Comparison of ENCODE assay signal across 8 cellular contexts in genomic region chr6:14210663-14211595, GRCh38.
DNase-seq lines count a peak whose midpoint lies in the region; ATAC-seq and TF ChIP-seq lines count a peak whose summit lies in the region.

No MANE protein-coding gene starts in this region.

- no peaks in the 10 kb centered on the region for H3K27me3 ChIP-seq in CD8-positive, alpha-beta T cell (ENCODE audit: insufficient read depth, low read length)

- DNase-seq in CD8-positive, alpha-beta T cell = peak; percentile 79 to 94 (median 83)
- peak; percentile 95 for DNase-seq in NCI-H82 (lab: John Stamatoyannopoulos, UW)
- DNase-seq in activated CD8-positive, alpha-beta T cell treated with anti-CD3 and anti-CD28 coated beads, Interleukin-2, amount 10 ng/mL, durations not matched to agents 7 days and 5 days = peak; percentile 91
- peak; percentile 78 for DNase-seq in effector CD4-positive, alpha-beta T cell
- peak; percentile 91 to 94 for DNase-seq in lung microvascular endothelial cell (ENCODE audit: low read depth in 2 of 2)
- peak; percentile 80 to 85 (median 84) for DNase-seq in stimulated activated CD4-positive, alpha-beta T cell treated with anti-CD3 and anti-CD28 coated beads, TNF-alpha, amount 100 ng/mL, for 4 hours (ENCODE audit: low read depth in 3 of 3)

- TF ChIP-seq CTCF in CD8-positive, alpha-beta T cell (IDR thresholded peaks at IDR 0.05) = peak; percentile 76

- peaks cover 16% of the 10 kb centered on the region for H3K4me1 ChIP-seq in CD8-positive, alpha-beta T cell (ENCODE audit: insufficient read depth, low read length)

- H3K27ac Mint-ChIP-seq in CD8-positive, alpha-beta T cell = peak overlapping the region; percentile 74
- H3K27ac Mint-ChIP-seq in activated CD8-positive, alpha-beta T cell treated with anti-CD3 and anti-CD28 coated beads, Interleukin-2, amount 10 ng/mL, durations not matched to agents 7 days and 5 days = peak overlapping the region; percentile 85

- intact Hi-C loops in CD8-positive, alpha-beta T cell (cut with DNase I, micrococcal nuclease) = loop anchor here (1.0 to 10.0 kb wide), 18 partner anchors 66 to 1412 kb away; partner anchors contain the start of genes CD83 (in 1 of the 2) and TBC1D7 (in 1 of the 2)

- CTCF ChIA-PET in CD8-positive, alpha-beta T cell (lab: Charles Lee) = interaction anchor here (0.5 to 3.2 kb wide), 19 partner anchors 10 to 1412 kb away, joined by 3 to 16 read pairs (median 4); no protein-coding TSS in a partner anchor
- CTCF ChIA-PET in activated CD8-positive, alpha-beta T cell treated with anti-CD3 and anti-CD28 coated beads, Interleukin-2, amount 10 ng/mL, durations not matched to agents 7 days and 5 days (lab: Charles Lee) = interaction anchor here (0.6 to 3.9 kb wide), 27 partner anchors 13 to 1179 kb away, joined by 3 to 19 read pairs (median 4); no protein-coding TSS in a partner anchor

- POLR2A ChIA-PET in CD8-positive, alpha-beta T cell (lab: Charles Lee) = interaction anchor here (1.0 kb wide), 1 partner anchor 16 kb away, joined by 3 read pairs; no protein-coding TSS in a partner anchor
- POLR2A ChIA-PET in activated CD8-positive, alpha-beta T cell treated with anti-CD3 and anti-CD28 coated beads, Interleukin-2, amount 10 ng/mL, durations not matched to agents 7 days and 5 days (lab: Charles Lee) = interaction anchor here (0.6 to 0.9 kb wide), 2 partner anchors 14 to 451 kb away, joined by 3 read pairs; no protein-coding TSS in a partner anchor

- H3K27me3 Mint-ChIP-seq in CD8-positive, alpha-beta T cell (ENCODE audit: low read depth) = no peaks in the 10 kb centered on the region
- no peaks in the 10 kb centered on the region for H3K27me3 Mint-ChIP-seq in activated CD8-positive, alpha-beta T cell treated with anti-CD3 and anti-CD28 coated beads, Interleukin-2, amount 10 ng/mL, durations not matched to agents 7 days and 5 days (ENCODE audit: low read depth)

- peak overlapping the region; percentile 11 for H3K27ac ChIP-seq in CD8-positive, alpha-beta T cell (ENCODE audit: low read depth, low read length)

- no peaks in the 10 kb centered on the region for H3K36me3 Mint-ChIP-seq in CD8-positive, alpha-beta T cell
- H3K36me3 Mint-ChIP-seq in activated CD8-positive, alpha-beta T cell treated with anti-CD3 and anti-CD28 coated beads, Interleukin-2, amount 10 ng/mL, durations not matched to agents 7 days and 5 days (ENCODE audit: low read depth) = peaks cover 2% of the 10 kb centered on the region

- peak; percentile 89 for ATAC-seq in CD8-positive, alpha-beta T cell
- peak; percentile 95 for ATAC-seq in GM19397 (IDR thresholded peaks at IDR 0.05; ENCODE audit: unreplicated experiment)
- peak; percentile 88 for ATAC-seq in HG03565 (IDR thresholded peaks at IDR 0.05; ENCODE audit: unreplicated experiment)
- peak; percentile 93 for ATAC-seq in activated CD8-positive, alpha-beta T cell treated with anti-CD3 and anti-CD28 coated beads, Interleukin-2, amount 10 ng/mL, durations not matched to agents 7 days and 5 days

- no peaks in the 10 kb centered on the region for H3K36me3 ChIP-seq in CD8-positive, alpha-beta T cell (ENCODE audit: insufficient read depth, low read length)

- no peaks in the 10 kb centered on the region for H3K9me3 ChIP-seq in CD8-positive, alpha-beta T cell (ENCODE audit: low read length)

- H3K4me3 ChIP-seq in CD8-positive, alpha-beta T cell (ENCODE audit: low read depth, low read length) = peak overlapping the region; percentile 52

- no peaks in the 10 kb centered on the region for H3K9me3 Mint-ChIP-seq in CD8-positive, alpha-beta T cell
- no peaks in the 10 kb centered on the region for H3K9me3 Mint-ChIP-seq in activated CD8-positive, alpha-beta T cell treated with anti-CD3 and anti-CD28 coated beads, Interleukin-2, amount 10 ng/mL, durations not matched to agents 7 days and 5 days (ENCODE audit: insufficient read depth)

- peak overlapping the region; percentile 89 for H3K4me3 Mint-ChIP-seq in CD8-positive, alpha-beta T cell
- peak overlapping the region; percentile 80 for H3K4me3 Mint-ChIP-seq in activated CD8-positive, alpha-beta T cell treated with anti-CD3 and anti-CD28 coated beads, Interleukin-2, amount 10 ng/mL, durations not matched to agents 7 days and 5 days

- H3K4me1 Mint-ChIP-seq in CD8-positive, alpha-beta T cell (ENCODE audit: low read depth) = peaks cover 14% of the 10 kb centered on the region
- H3K4me1 Mint-ChIP-seq in activated CD8-positive, alpha-beta T cell treated with anti-CD3 and anti-CD28 coated beads, Interleukin-2, amount 10 ng/mL, durations not matched to agents 7 days and 5 days (ENCODE audit: low read depth) = peaks cover 19% of the 10 kb centered on the region

Comparison
In these comparisons a context has a peak if more than half of its experiments do, and no peak if none do; other contexts are left out.
1. Peak in every context shown above with its lines: DNase-seq, ATAC-seq, H3K4me3 ChIP-seq and H3K27ac ChIP-seq.